In genomic region chr9:113950195-113951031, GRCh38 we compare ENCODE assay signal across 18 cellular contexts.
"Had no signal": no experiment of that assay in that cellular context is flagged by ENCODE, and none has a peak within 500 bp of the region (broad histone marks: within the 10 kb centered on the region; RNA-seq: fewer than 3 reads in every experiment).

No MANE protein-coding gene starts in this region.

- H3K27me3 ChIP-seq: dorsolateral prefrontal cortex, gastroesophageal sphincter, upper lobe of left lung had no signal

- H3K36me3 ChIP-seq: gastroesophageal sphincter, prostate gland, thoracic aorta, upper lobe of left lung, WERI-Rb-1 had no signal

- H3K36me3 Mint-ChIP-seq: activated naive CD8-positive, alpha-beta T cell treated with anti-CD3 and anti-CD28 coated beads for 36 hours; naive B cell had no signal

- H3K9me3 ChIP-seq: gastroesophageal sphincter, prostate gland, thoracic aorta, upper lobe of left lung had no signal

- H3K4me1 ChIP-seq: prostate gland had no signal

- H3K27me3 Mint-ChIP-seq: activated naive CD8-positive, alpha-beta T cell treated with anti-CD3 and anti-CD28 coated beads for 36 hours; naive B cell had no signal

- H3K27ac ChIP-seq: dorsolateral prefrontal cortex, gastroesophageal sphincter, prostate gland, thoracic aorta, upper lobe of left lung, WERI-Rb-1 had no signal

- H3K9me3 Mint-ChIP-seq: activated naive CD8-positive, alpha-beta T cell treated with anti-CD3 and anti-CD28 coated beads for 36 hours; activated T-cell treated with anti-CD3 and anti-CD28 coated beads, Interleukin-2, amount 50 U/mL, for 4 hours; activated T-helper 2 cell treated with anti-CD3 and anti-CD28 coated beads, Interferon-gamma antibody, Interleukin-2, Interleukin-4, amounts not matched to agents 10 μg/mL and 5 μg/mL and 100 μg/mL, durations not matched to agents 14 hours and 24 hours and 36 hours; naive B cell; neural crest cell had no signal

- H3K4me1 Mint-ChIP-seq: activated naive CD8-positive, alpha-beta T cell treated with anti-CD3 and anti-CD28 coated beads for 36 hours had no signal

- H3K4me3 ChIP-seq: dorsolateral prefrontal cortex, gastroesophageal sphincter, prostate gland, thoracic aorta, upper lobe of left lung had no signal

- ATAC-seq: activated T-cell treated with anti-CD3 and anti-CD28 coated beads, Interleukin-2, amount 50 U/mL, for 4 hours; gastroesophageal sphincter; left cardiac atrium had no signal

- DNase-seq: activated CD8-positive, alpha-beta memory T cell treated with anti-CD3 and anti-CD28 coated beads, Interleukin-2, amount 50 U/mL, for 48 hours; activated naive CD4-positive, alpha-beta T cell treated with Interleukin-2 at 50 U/mL for 16 hours; activated naive CD8-positive, alpha-beta T cell treated with anti-CD3 and anti-CD28 coated beads for 36 hours; activated T-cell treated with anti-CD3 and anti-CD28 coated beads, Interleukin-2, amount 50 U/mL, for 4 hours; central memory CD4-positive, alpha-beta T cell; dorsolateral prefrontal cortex; left cardiac atrium; mesendoderm; naive B cell; stimulated activated CD4-positive, alpha-beta T cell treated with anti-CD3 and anti-CD28 coated beads, Interleukin-4, amount 100 ng/mL, for 24 hours; stimulated activated naive CD4-positive, alpha-beta T cell treated with Interleukin-2 at 50 U/mL for 16 hours; WERI-Rb-1 had no signal

- H3K27ac Mint-ChIP-seq: activated naive CD8-positive, alpha-beta T cell treated with anti-CD3 and anti-CD28 coated beads for 36 hours; activated T-helper 2 cell treated with anti-CD3 and anti-CD28 coated beads, Interferon-gamma antibody, Interleukin-2, Interleukin-4, amounts not matched to agents 10 μg/mL and 5 μg/mL and 100 μg/mL, durations not matched to agents 14 hours and 24 hours and 36 hours had no signal

- H3K4me3 Mint-ChIP-seq: activated naive CD8-positive, alpha-beta T cell treated with anti-CD3 and anti-CD28 coated beads for 36 hours; activated T-cell treated with anti-CD3 and anti-CD28 coated beads, Interleukin-2, amount 50 U/mL, for 4 hours; neural crest cell had no signal
